ENCODE assay signal across 8 cellular contexts in genomic region chr2:71072492-71072891, GRCh38. TPM values are rescaled to one million over a fixed set of nuclear protein-coding genes. Genes with fewer than 3 reads are reported as not detected.
DNase-seq lines count a peak whose midpoint lies in the region; ATAC-seq and TF ChIP-seq lines count a peak whose summit lies in the region.
"Had no signal": no experiment of that assay in that cellular context is flagged by ENCODE, and none has a peak within 500 bp of the region (broad histone marks: within the 10 kb centered on the region; RNA-seq: fewer than 3 reads in every experiment).

No MANE protein-coding gene starts in this region.

- intact Hi-C loops in spleen (cut with DNase I; ENCODE audit: low total_unique reads) = no loop called here

- H3K27ac ChIP-seq in Peyer's patch = peak overlapping the region; percentile 1 to 74 (median 34)
- H3K27ac ChIP-seq in endodermal cell (ENCODE audit: low read depth, low read length) = no peak overlapping the region
- peak overlapping the region; percentile 74 to 99 (median 98) for H3K27ac ChIP-seq in spleen

- no peak for TF ChIP-seq POLR2A in Peyer's patch (IDR thresholded peaks at IDR 0.05)
- no peak for TF ChIP-seq POLR2A in spleen (IDR thresholded peaks at IDR 0.05)

- no peak overlapping the region for H3K9ac ChIP-seq in endodermal cell (ENCODE audit: extremely low read depth, low read length, poor library complexity, severe bottlenecking)

- ATAC-seq in GM19455 (IDR thresholded peaks at IDR 0.05; ENCODE audit: unreplicated experiment) = no peak
- ATAC-seq: sciatic nerve had no signal

- peaks cover 0 to 17% (median 16%) of the 10 kb centered on the region in 4 donors for H3K4me1 ChIP-seq in Peyer's patch
- peaks cover 4% of the 10 kb centered on the region for H3K4me1 ChIP-seq in endodermal cell (ENCODE audit: control insufficient read depth, insufficient read depth, low read length)
- H3K4me1 ChIP-seq in spleen = peaks cover 36 to 92% (median 69%) of the 10 kb centered on the region in 6 donors

- H3K9me3 ChIP-seq in Peyer's patch (no peaks in the 10 kb centered on the region), endodermal cell (ENCODE audit: control insufficient read depth, low read length) (no peaks in the 10 kb centered on the region), spleen (no peaks in the 10 kb centered on the region)

- H3K27me3 ChIP-seq in Peyer's patch = no peaks in the 10 kb centered on the region
- no peaks in the 10 kb centered on the region for H3K27me3 ChIP-seq in endodermal cell (ENCODE audit: control insufficient read depth, insufficient read depth, low read length, poor library complexity, severe bottlenecking)
- H3K27me3 ChIP-seq in spleen (replicated peaks in 1 of 7) = no peaks in the 10 kb centered on the region

- H3K36me3 ChIP-seq in Peyer's patch (peaks cover 0 to 42% (median 2%) of the 10 kb centered on the region in 3 donors), endodermal cell (ENCODE audit: control insufficient read depth, insufficient read depth, low read length) (peaks cover 68% of the 10 kb centered on the region), spleen (peaks cover 0 to 62% (median 46%) of the 10 kb centered on the region in 6 donors)

- peaks cover 14% of the 10 kb centered on the region for H3K4me1 Mint-ChIP-seq in endodermal cell

- H3K4me3 ChIP-seq in GM12864 (ENCODE audit: low read depth, low read length) (peak overlapping the region; percentile 36), Peyer's patch (no peak overlapping the region), endodermal cell (ENCODE audit: low read length) (no peak overlapping the region), spleen (peak overlapping the region in 3 of 8 donors; percentile 25 to 90 (median 85))

- H3K27me3 Mint-ChIP-seq in endodermal cell (ENCODE audit: insufficient read depth) = no peaks in the 10 kb centered on the region

- no peak overlapping the region for H3K4me3 Mint-ChIP-seq in endodermal cell

- peaks cover 27% of the 10 kb centered on the region for H3K36me3 Mint-ChIP-seq in endodermal cell (ENCODE audit: low read depth)

- DNase-seq in GM12864 (ENCODE audit: low read depth) (no peak), Peyer's patch (no peak), endodermal cell (peak; percentile 21), spleen (peak; percentile 85), kidney tubule cell (ENCODE audit: low spot score) (no peak)
- DNase-seq in NK-92 treated with Interleukin-12 subunit alpha and Interleukin-12 subunit beta, amount 100 ng/mL, for 24 hours (lab: John Stamatoyannopoulos, UW) = no peak

- H3K27ac Mint-ChIP-seq in endodermal cell = no peak overlapping the region

- no peaks in the 10 kb centered on the region for H3K9me3 Mint-ChIP-seq in endodermal cell

- 97% methylated on average over 4 of the region's 4 CpGs; no CpG with 5 or more reads in 1 of the 2 experiments for WGBS in endodermal cell (ENCODE audit: insufficient coverage in 1 of 2, insufficient read length in 1 of 2), 2 experiments
- WGBS in spleen, 5 donors = 91 to 97% (median 95%) methylated on average over 4 of the region's 4 CpGs

- TF ChIP-seq CTCF in GM12864 (IDR thresholded peaks at IDR 0.05; ENCODE audit: low read depth, low read length, missing control alignments) = no peak
- no peak for TF ChIP-seq CTCF in Peyer's patch (IDR thresholded peaks at IDR 0.05)
- TF ChIP-seq CTCF in endodermal cell (conservative IDR thresholded peaks at IDR 0.05) = no peak
- TF ChIP-seq CTCF in spleen (IDR thresholded peaks at IDR 0.05 in 8 of 11, conservative IDR thresholded peaks at IDR 0.05 in 3 of 11) = no peak

RNA-seq across cellular contexts. Expression of gene NAGK, which starts 4.0 kb away (rescaled TPM):
- 100 to 1,000 TPM in 1 of 4 donors, 10 to 100 TPM in 3; 33.1 to 182 (median 46.6) TPM for total RNA-seq in Peyer's patch
- 10 to 100 TPM; 72.6 to 80.8 TPM for total RNA-seq in endodermal cell
- polyA plus RNA-seq in endodermal cell (2013, experiment 1 of 2) = 62.0 TPM
- 52.2 TPM for polyA plus RNA-seq in endodermal cell (2013, experiment 2 of 2)
- 100 to 1,000 TPM; 123 to 306 (median 181) TPM for total RNA-seq in spleen
- 100 to 1,000 TPM; 127 to 321 (median 266) TPM for polyA plus RNA-seq in spleen

RNA-seq across cellular contexts. Expression of gene MCEE, which starts 57.5 kb away (rescaled TPM):
- total RNA-seq in Peyer's patch (10 to 100 TPM; 14.0 to 31.5 (median 22.1) TPM), endodermal cell (10 to 100 TPM; 10.9 to 17.6 TPM), spleen (10 to 100 TPM; 10.4 to 18.4 (median 14.2) TPM)
- 12.1 TPM for polyA plus RNA-seq in endodermal cell (2013, experiment 1 of 2)
- 13.8 TPM for polyA plus RNA-seq in endodermal cell (2013, experiment 2 of 2)
- 10 to 100 TPM; 15.6 to 21.8 (median 18.0) TPM for polyA plus RNA-seq in spleen

RNA-seq across cellular contexts. Expression of gene MPHOSPH10, which starts 57.9 kb away (rescaled TPM):
- total RNA-seq in Peyer's patch (10 to 100 TPM; 16.3 to 37.1 (median 20.7) TPM), endodermal cell (10 to 100 TPM; 30.2 to 35.8 TPM), spleen (10 to 100 TPM; 20.3 to 35.2 (median 27.4) TPM)
- 26.5 TPM for polyA plus RNA-seq in endodermal cell (2013, experiment 1 of 2)
- polyA plus RNA-seq in endodermal cell (2013, experiment 2 of 2) = 29.4 TPM
- polyA plus RNA-seq in spleen = 10 to 100 TPM; 20.8 to 23.6 (median 21.7) TPM

Comparison
In these comparisons a context has a peak if more than half of its experiments do, and no peak if none do; other contexts are left out.
1. DNase-seq: peak in endodermal cell (single experiment) and spleen (single experiment); none in GM12864 (single experiment), Peyer's patch (0 of 3), kidney tubule cell (single experiment) and NK-92 treated with Interleukin-12 subunit alpha and Interleukin-12 subunit beta, amount 100 ng/mL, for 24 hours (single experiment).